Comparison of ENCODE assay signal across 12 cellular contexts in the genomic region with DNA sequence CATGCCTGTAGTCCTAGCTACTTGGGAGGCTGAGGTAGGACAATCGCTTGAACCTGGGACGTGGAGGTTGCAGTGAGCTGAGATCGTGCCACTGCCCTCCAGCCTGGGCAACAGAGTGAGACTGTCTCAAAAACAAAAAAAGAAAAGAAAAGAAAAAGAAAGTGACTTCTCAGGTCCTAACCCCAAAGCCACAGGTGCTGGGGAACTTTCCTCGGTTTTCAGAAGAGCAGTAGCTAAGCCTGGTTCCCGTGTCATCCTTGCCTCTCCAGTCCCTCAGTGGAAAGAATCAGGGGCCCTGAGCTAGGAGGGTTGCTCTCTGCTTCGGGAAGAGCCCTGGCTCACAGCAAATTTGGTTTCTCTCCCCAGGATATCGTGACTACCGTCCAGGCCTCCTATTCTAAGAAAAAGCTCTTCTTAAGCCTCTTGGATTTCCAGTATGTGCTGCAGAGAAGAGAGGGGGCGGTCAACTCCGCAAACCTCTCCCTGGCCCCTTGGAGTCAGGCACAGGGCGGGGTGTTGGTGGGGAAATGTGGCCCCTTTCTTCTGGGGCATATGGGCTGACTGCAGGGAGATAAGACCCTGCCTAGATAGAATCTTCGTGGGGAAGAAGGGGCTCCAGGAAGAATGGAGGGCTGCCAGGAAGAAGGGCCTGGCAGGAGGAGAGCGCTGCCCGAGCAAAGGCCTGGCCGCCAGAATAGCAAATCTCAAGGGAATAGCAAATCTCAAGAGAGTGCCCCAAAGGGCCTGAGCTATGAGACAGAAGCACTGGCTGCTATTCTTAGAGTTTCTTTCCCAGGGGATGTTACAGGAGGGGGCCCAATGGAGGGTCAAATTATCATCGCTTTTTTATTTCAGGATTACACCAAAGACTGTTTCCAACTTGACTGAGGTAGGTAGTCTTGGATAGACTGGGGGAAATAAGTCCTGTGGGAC. TPM values are rescaled to one million over a fixed set of nuclear protein-coding genes. Genes with fewer than 3 reads are reported as not detected.
A peak's percentile ranks its signal among the peaks of the same experiment; 100 is the strongest.
DNase-seq lines count a peak whose midpoint lies in the region; ATAC-seq and TF ChIP-seq lines count a peak whose summit lies in the region.
"Had no signal": no experiment of that assay in that cellular context is flagged by ENCODE, and none has a peak within 500 bp of the region (broad histone marks: within the 10 kb centered on the region; RNA-seq: fewer than 3 reads in every experiment).

No MANE protein-coding gene starts in this region.

- no peaks in the 10 kb centered on the region for H3K9me3 Mint-ChIP-seq in memory B cell
- H3K9me3 Mint-ChIP-seq: nephron progenitor cell had no signal

- TF ChIP-seq CTCF in DOHH2 (IDR thresholded peaks at IDR 0.05; ENCODE audit: low read depth, low read length, poor library complexity, severe bottlenecking) = no peak
- TF ChIP-seq CTCF in NB4 (IDR thresholded peaks at IDR 0.05; ENCODE audit: low read depth, low read length) = no peak
- no peak for TF ChIP-seq CTCF in uterus (IDR thresholded peaks at IDR 0.05)

- peak overlapping the region; percentile 71 for H3K4me3 Mint-ChIP-seq in memory B cell
- H3K4me3 Mint-ChIP-seq: nephron progenitor cell had no signal

- no peaks in the 10 kb centered on the region for H3K36me3 ChIP-seq in DOHH2 (ENCODE audit: control insufficient read depth, low read length)
- H3K36me3 ChIP-seq in uterus = no peaks in the 10 kb centered on the region

- peak overlapping the region; percentile 58 for H3K4me2 ChIP-seq in DOHH2 (ENCODE audit: low read length)

- ATAC-seq in GM21423 (IDR thresholded peaks at IDR 0.05; ENCODE audit: unreplicated experiment) = peak; percentile 37
- ATAC-seq in memory B cell (ENCODE audit: low read depth) = peak; percentile 64
- ATAC-seq in GM21717 (IDR thresholded peaks at IDR 0.05; ENCODE audit: unreplicated experiment) = no peak

- H3K4me1 Mint-ChIP-seq in memory B cell = peaks cover 53% of the 10 kb centered on the region

- H3K27ac ChIP-seq in DOHH2 (ENCODE audit: low read depth, low read length) = no peak overlapping the region
- peak overlapping the region in 1 of 2 donors; percentile 23 for H3K27ac ChIP-seq in uterus

- H3F3A ChIP-seq in DOHH2 (ENCODE audit: control insufficient read depth, insufficient read depth) = peaks cover 4% of the 10 kb centered on the region; the same call in 1 of the 2 replicates

- no peaks in the 10 kb centered on the region for H3K9me3 ChIP-seq in DOHH2 (ENCODE audit: control insufficient read depth, insufficient read depth, low read length)
- H3K9me3 ChIP-seq in uterus = no peaks in the 10 kb centered on the region

- peak overlapping the region; percentile 89 for H3K27ac Mint-ChIP-seq in memory B cell
- H3K27ac Mint-ChIP-seq: nephron progenitor cell had no signal

- H3K4me1 ChIP-seq in DOHH2 (ENCODE audit: control insufficient read depth, low read length) (peaks cover 67% of the 10 kb centered on the region), uterus (peaks cover 0 to 5% of the 10 kb centered on the region in 2 donors)

- peaks cover 6% of the 10 kb centered on the region for H3K36me3 Mint-ChIP-seq in memory B cell

- peak; percentile 85 for DNase-seq in NB4 (ENCODE audit: low read depth)
- DNase-seq in memory B cell (ENCODE audit: low spot score in 2 of 2) = no peak
- DNase-seq in central memory CD4-positive, alpha-beta T cell = no peak
- DNase-seq in uterus = no peak
- no peak for DNase-seq in NCI-H1694 (lab: John Stamatoyannopoulos, UW)
- DNase-seq: islet precursor cell, nephron progenitor cell, SIG-M5 had no signal

- no peaks in the 10 kb centered on the region for H4K20me1 ChIP-seq in DOHH2 (ENCODE audit: control insufficient read depth, insufficient read depth, low read depth, low read length)

- no peaks in the 10 kb centered on the region for H3K9me2 ChIP-seq in DOHH2 (replicated peaks; ENCODE audit: control insufficient read depth, low read length)

- H3K79me2 ChIP-seq in DOHH2 (ENCODE audit: control insufficient read depth, low read length) = no peaks in the 10 kb centered on the region

- no peaks in the 10 kb centered on the region for H3K27me3 Mint-ChIP-seq in memory B cell

- intact Hi-C loops in uterus (cut with DNase I; ENCODE audit: low total_unique reads) = no loop called here

- H3K4me3 ChIP-seq in DOHH2 (ENCODE audit: low read length) (peak overlapping the region; percentile 33), NB4 (ENCODE audit: low read depth, low read length) (no peak overlapping the region), uterus (no peak overlapping the region)

- H3K27me3 ChIP-seq in DOHH2 (ENCODE audit: control insufficient read depth, low read length) (no peaks in the 10 kb centered on the region), uterus (no peaks in the 10 kb centered on the region)

- no peak for TF ChIP-seq POLR2A in NB4 (IDR thresholded peaks at IDR 0.05; ENCODE audit: extremely low read depth, insufficient read length)
- no peak for TF ChIP-seq POLR2A in uterus (IDR thresholded peaks at IDR 0.05)

RNA-seq across cellular contexts. Expression of gene NLRC5, which starts 8.3 kb away (rescaled TPM):
- 10 to 100 TPM; 14.9 to 77.0 (median 23.9) TPM for total RNA-seq in uterus

RNA-seq across cellular contexts. Expression of gene CETP, which starts 19.3 kb away (rescaled TPM):
- total RNA-seq in uterus = 1 to 10 TPM in 1 of 4 donors, under 1 TPM in 1, not detected in 2; 0.58 to 2.8 TPM
- total RNA-seq: fibroblast of villous mesenchyme had no signal

RNA-seq across cellular contexts. Expression of gene HERPUD1, which starts 49.1 kb away (rescaled TPM):
- total RNA-seq in uterus = 100 to 1,000 TPM in 3 of 4 donors, 10 to 100 TPM in 1; 51.5 to 136 (median 112) TPM
